In the genomic region with DNA sequence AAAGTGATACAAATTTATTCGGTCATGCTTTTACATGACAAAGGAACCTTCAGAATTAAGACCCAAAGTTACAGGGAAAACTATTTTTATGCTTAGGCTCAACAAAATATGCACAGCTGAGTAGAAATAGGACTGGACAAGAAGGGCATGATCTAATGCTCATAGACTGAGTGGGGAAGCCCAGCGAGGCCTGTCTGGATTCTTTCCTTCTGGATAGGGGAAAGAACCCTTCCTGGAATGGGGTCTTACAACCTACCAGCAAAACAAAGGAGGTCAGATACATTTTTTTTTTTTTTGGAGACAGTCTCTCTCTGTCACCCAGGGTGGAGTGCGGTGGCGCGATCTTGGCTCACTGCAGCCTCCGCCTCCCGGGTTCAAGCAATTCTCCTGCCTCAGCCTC, we compare ENCODE assay signal across 17 cellular contexts. TPM values are rescaled to one million over a fixed set of nuclear protein-coding genes. Genes with fewer than 3 reads are reported as not detected.
DNase-seq lines count a peak whose midpoint lies in the region; ATAC-seq and TF ChIP-seq lines count a peak whose summit lies in the region.
"Had no signal": no experiment of that assay in that cellular context is flagged by ENCODE, and none has a peak within 500 bp of the region (broad histone marks: within the 10 kb centered on the region; RNA-seq: fewer than 3 reads in every experiment).

No MANE protein-coding gene starts in this region.

- H3K27me3 Mint-ChIP-seq in MCF 10A (ENCODE audit: insufficient read depth, unreplicated experiment) (no peaks in the 10 kb centered on the region), memory B cell (no peaks in the 10 kb centered on the region)
- H3K27me3 Mint-ChIP-seq in activated CD4-positive, alpha-beta memory T cell treated with anti-CD3 and anti-CD28 coated beads, Interleukin-2, amount 10 ng/mL, durations not matched to agents 7 days and 5 days = no peaks in the 10 kb centered on the region
- H3K27me3 Mint-ChIP-seq: dendritic cell treated with granulocyte-macrophage colony-stimulating factor and Interleukin-4, amounts not matched to agents 40 ng/mL and 50 ng/mL, for 4 days had no signal

- ATAC-seq in memory B cell (ENCODE audit: low read depth) (no peak), GM21717 (IDR thresholded peaks at IDR 0.05; ENCODE audit: unreplicated experiment) (no peak)

- no peaks in the 10 kb centered on the region for H3K9me3 ChIP-seq in mammary epithelial cell (replicated peaks; ENCODE audit: insufficient read depth, low read length)
- H3K9me3 ChIP-seq in testis = no peaks in the 10 kb centered on the region
- H3K9me3 ChIP-seq: ovary had no signal

- H3K4me1 Mint-ChIP-seq in MCF 10A (ENCODE audit: insufficient read depth, unreplicated experiment) (peaks cover 23% of the 10 kb centered on the region), memory B cell (peaks cover 14% of the 10 kb centered on the region)
- peaks cover 43% of the 10 kb centered on the region for H3K4me1 Mint-ChIP-seq in activated CD4-positive, alpha-beta memory T cell treated with anti-CD3 and anti-CD28 coated beads, Interleukin-2, amount 10 ng/mL, durations not matched to agents 7 days and 5 days

- dilution Hi-C loops in mammary epithelial cell (cut with HindIII; ENCODE audit: low sequenced_read_pairs) = no loop called here

- H3K4me3 Mint-ChIP-seq in MCF 10A (ENCODE audit: unreplicated experiment) (peak overlapping the region; percentile 45), memory B cell (peak overlapping the region; percentile 35)
- peak overlapping the region; percentile 47 for H3K4me3 Mint-ChIP-seq in activated CD4-positive, alpha-beta memory T cell treated with anti-CD3 and anti-CD28 coated beads, Interleukin-2, amount 10 ng/mL, durations not matched to agents 7 days and 5 days
- H3K4me3 Mint-ChIP-seq: dendritic cell treated with granulocyte-macrophage colony-stimulating factor and Interleukin-4, amounts not matched to agents 40 ng/mL and 50 ng/mL, for 4 days had no signal

- no peak overlapping the region for H2AFZ ChIP-seq in mammary epithelial cell (ENCODE audit: low read depth, low read length)

- TF ChIP-seq CTCF in MCF 10A (IDR thresholded peaks at IDR 0.05; ENCODE audit: unreplicated experiment) (no peak), mammary epithelial cell (conservative IDR thresholded peaks at IDR 0.05 in 1 of 2, IDR thresholded peaks at IDR 0.05 in 1 of 2; ENCODE audit: extremely low read depth in 1 of 2, insufficient read depth in 1 of 2, low read depth in 1 of 2, low read length in 2 of 2) (no peak), testis (IDR thresholded peaks at IDR 0.05) (no peak)

- peaks cover 4% of the 10 kb centered on the region for H3K4me1 ChIP-seq in mammary epithelial cell (ENCODE audit: insufficient read depth, low read length)
- peaks cover 4% of the 10 kb centered on the region for H3K4me1 ChIP-seq in testis

- no peak overlapping the region for H3K4me3 ChIP-seq in mammary epithelial cell (replicated peaks in 1 of 3; ENCODE audit: insufficient read depth in 1 of 3, low read depth in 2 of 3, low read length in 3 of 3)
- H3K4me3 ChIP-seq in testis = no peak overlapping the region
- H3K4me3 ChIP-seq: ovary had no signal

- H3K27ac Mint-ChIP-seq in MCF 10A (ENCODE audit: low read depth, unreplicated experiment) (peak overlapping the region; percentile 7), memory B cell (peak overlapping the region; percentile 71)
- no peak overlapping the region for H3K27ac Mint-ChIP-seq in activated CD4-positive, alpha-beta memory T cell treated with anti-CD3 and anti-CD28 coated beads, Interleukin-2, amount 10 ng/mL, durations not matched to agents 7 days and 5 days

- POLR2A ChIA-PET in MCF 10A (lab: Yijun Ruan, JAX) = interaction anchor here (0.6 to 1.3 kb wide), 2 partner anchors 14 to 1179 kb away, joined by 3 to 4 read pairs; no protein-coding TSS in a partner anchor
- POLR2A ChIA-PET in activated CD4-positive, alpha-beta memory T cell treated with anti-CD3 and anti-CD28 coated beads, Interleukin-2, amount 10 ng/mL, durations not matched to agents 7 days and 5 days (lab: Charles Lee) = interaction anchor here (4.0 kb wide), 1 partner anchor 9 kb away, joined by 35 read pairs; no protein-coding TSS in a partner anchor

- H3K27me3 ChIP-seq in mammary epithelial cell (ENCODE audit: insufficient read depth, low read length) (no peaks in the 10 kb centered on the region), testis (no peaks in the 10 kb centered on the region)
- H3K27me3 ChIP-seq: ovary had no signal

- BruUV-seq in MCF 10A (replicated peaks; lab: Mats Ljungman, UMichigan) = no TSS peak
- no TSS peak for BruUV-seq in mammary epithelial cell (replicated peaks; lab: Mats Ljungman, UMichigan)

- in situ Hi-C loops in mammary epithelial cell (cut with MboI; ENCODE audit: low sequenced_read_pairs in 2 of 2) = no loop called here

- H3K36me3 Mint-ChIP-seq in MCF 10A (ENCODE audit: insufficient read depth, unreplicated experiment) (peaks cover 68% of the 10 kb centered on the region), memory B cell (peaks cover 10% of the 10 kb centered on the region)
- peaks cover 51% of the 10 kb centered on the region for H3K36me3 Mint-ChIP-seq in activated CD4-positive, alpha-beta memory T cell treated with anti-CD3 and anti-CD28 coated beads, Interleukin-2, amount 10 ng/mL, durations not matched to agents 7 days and 5 days (ENCODE audit: low read depth)

- no peaks in the 10 kb centered on the region for H4K20me1 ChIP-seq in mammary epithelial cell (ENCODE audit: insufficient read depth, low read length)

- H3K27ac ChIP-seq in mammary epithelial cell (ENCODE audit: insufficient read depth, low read depth, low read length) = no peak overlapping the region
- no peak overlapping the region for H3K27ac ChIP-seq in testis
- H3K27ac ChIP-seq: epithelial cell of prostate, ovary had no signal

- 98% methylated on average over 7 of the region's 7 CpGs for WGBS in mammary epithelial cell (ENCODE audit: low coverage, missing lambda C conversion rate)
- WGBS in testis, 2 donors = 94% methylated on average over 7 of the region's 7 CpGs

- intact Hi-C loops in MCF 10A (cut with micrococcal nuclease) = no loop called here
- intact Hi-C loops in mammary epithelial cell (cut with micrococcal nuclease) = loop anchor here (5.0 kb wide), 1 partner anchor 622 kb away; a partner anchor contains a TSS
- intact Hi-C loops in testis (cut with DNase I; ENCODE audit: low total_unique reads) = no loop called here

- DNase-seq in MCF 10A (ENCODE audit: unreplicated experiment) (no peak), mammary epithelial cell (no peak), memory B cell (ENCODE audit: low spot score in 2 of 2) (no peak), testis (peak; percentile 3), A172 (ENCODE audit: low spot score) (no peak), ecto neural progenitor cell (ENCODE audit: low spot score) (no peak)
- no peak for DNase-seq in activated CD4-positive, alpha-beta memory T cell treated with anti-CD3 and anti-CD28 coated beads, Interleukin-2, amount 10 ng/mL, durations not matched to agents 7 days and 5 days
- DNase-seq: anterior cingulate cortex, foreskin melanocyte, IMR-90, midbrain, NCI-H2029 treated with DMSO at 0.1 percent for 48 hours, ovary, Right ventricle myocardium superior had no signal

- H3K79me2 ChIP-seq in mammary epithelial cell (ENCODE audit: insufficient read depth, low read length) = peaks cover 61% of the 10 kb centered on the region

- H3K4me2 ChIP-seq in mammary epithelial cell (ENCODE audit: insufficient read depth, low read depth, low read length) = no peak overlapping the region

- no peak for TF ChIP-seq POLR2A in testis (IDR thresholded peaks at IDR 0.05)

- H3K36me3 ChIP-seq in mammary epithelial cell (ENCODE audit: insufficient read depth, low read length) = peaks cover 20% of the 10 kb centered on the region
- no peaks in the 10 kb centered on the region for H3K36me3 ChIP-seq in testis (ENCODE audit: low read depth, missing control alignments)
- H3K36me3 ChIP-seq: ovary had no signal

- H3K9ac ChIP-seq in mammary epithelial cell (ENCODE audit: insufficient read depth, low read length) = no peak overlapping the region

- CTCF ChIA-PET in MCF 10A (lab: Yijun Ruan, JAX) = interaction anchor here (0.9 kb wide), 1 partner anchor 234 kb away, joined by 3 read pairs; no protein-coding TSS in a partner anchor
- CTCF ChIA-PET in mammary epithelial cell (lab: Charles Lee; ENCODE audit: low non-redundant PET) = no interaction called here
- CTCF ChIA-PET in activated CD4-positive, alpha-beta memory T cell treated with anti-CD3 and anti-CD28 coated beads, Interleukin-2, amount 10 ng/mL, durations not matched to agents 7 days and 5 days (lab: Charles Lee) = interaction anchor here (1.5 kb wide), 1 partner anchor 9 kb away, joined by 3 read pairs; no protein-coding TSS in a partner anchor

- no peaks in the 10 kb centered on the region for H3K9me3 Mint-ChIP-seq in MCF 10A (ENCODE audit: unreplicated experiment)
- no peaks in the 10 kb centered on the region for H3K9me3 Mint-ChIP-seq in activated CD4-positive, alpha-beta memory T cell treated with anti-CD3 and anti-CD28 coated beads, Interleukin-2, amount 10 ng/mL, durations not matched to agents 7 days and 5 days
- no peaks in the 10 kb centered on the region for H3K9me3 Mint-ChIP-seq in memory B cell
- H3K9me3 Mint-ChIP-seq: dendritic cell treated with granulocyte-macrophage colony-stimulating factor and Interleukin-4, amounts not matched to agents 40 ng/mL and 50 ng/mL, for 4 days had no signal

RNA-seq across cellular contexts. Expression of a gene that starts 2.2 kb away (rescaled TPM):
- total RNA-seq in MCF 10A (2022) (28.4 and 30.5 TPM in 2 replicates), mammary epithelial cell (10 to 100 TPM; 19.5 to 25.8 TPM), testis (10 to 100 TPM; 22.2 to 32.6 TPM)
- polyA plus RNA-seq in mammary epithelial cell (21.6 TPM), testis (ENCODE audit: insufficient read depth, low read depth, low replicate concordance) (13.4 TPM)
- polyA minus RNA-seq in mammary epithelial cell = 16.5 TPM
- 10 to 100 TPM; 26.8 to 26.9 TPM for total RNA-seq in activated CD4-positive, alpha-beta memory T cell treated with anti-CD3 and anti-CD28 coated beads, Interleukin-2, amount 10 ng/mL, durations not matched to agents 7 days and 5 days
- total RNA-seq in A172 (2014; rRNA removed; shearing (Covaris generic)) = 25.9 and 30.5 TPM in 2 replicates

RNA-seq across cellular contexts. Expression of a gene that starts 15.4 kb away (rescaled TPM):
- total RNA-seq in MCF 10A (2022) = 302 and 327 TPM in 2 replicates
- 100 to 1,000 TPM; 276 to 316 TPM for total RNA-seq in mammary epithelial cell
- 136 TPM for polyA plus RNA-seq in mammary epithelial cell
- 83.8 TPM for polyA minus RNA-seq in mammary epithelial cell
- 100 to 1,000 TPM; 166 to 167 TPM for total RNA-seq in activated CD4-positive, alpha-beta memory T cell treated with anti-CD3 and anti-CD28 coated beads, Interleukin-2, amount 10 ng/mL, durations not matched to agents 7 days and 5 days
- total RNA-seq in testis = 100 to 1,000 TPM; 102 to 107 TPM
- 107 TPM for polyA plus RNA-seq in testis (ENCODE audit: insufficient read depth, low read depth, low replicate concordance)
- 235 and 272 TPM in 2 replicates for total RNA-seq in A172 (2014; rRNA removed; shearing (Covaris generic))

RNA-seq across cellular contexts. Expression of a gene that starts 33.8 kb away (rescaled TPM):
- total RNA-seq in MCF 10A (2022) (38.9 and 47.3 TPM in 2 replicates), mammary epithelial cell (10 to 100 TPM; 32.0 to 42.5 TPM), testis (100 to 1,000 TPM; 136 to 138 TPM)
- polyA plus RNA-seq in mammary epithelial cell (29.6 TPM), testis (ENCODE audit: insufficient read depth, low read depth, low replicate concordance) (39.2 TPM)
- 11.9 TPM for polyA minus RNA-seq in mammary epithelial cell
- 10 to 100 TPM; 55.9 to 57.0 TPM for total RNA-seq in activated CD4-positive, alpha-beta memory T cell treated with anti-CD3 and anti-CD28 coated beads, Interleukin-2, amount 10 ng/mL, durations not matched to agents 7 days and 5 days
- total RNA-seq in A172 (2014; rRNA removed; shearing (Covaris generic)) = 69.5 and 75.1 TPM in 2 replicates

RNA-seq across cellular contexts. Expression of a gene that starts 33.9 kb away (rescaled TPM):
- 76.9 and 85.0 TPM in 2 replicates for total RNA-seq in MCF 10A (2022)
- 10 to 100 TPM; 58.7 to 64.9 TPM for total RNA-seq in mammary epithelial cell
- 46.4 TPM for polyA plus RNA-seq in mammary epithelial cell
- polyA minus RNA-seq in mammary epithelial cell = 38.3 TPM
- 10 to 100 TPM; 36.6 to 40.3 TPM for total RNA-seq in activated CD4-positive, alpha-beta memory T cell treated with anti-CD3 and anti-CD28 coated beads, Interleukin-2, amount 10 ng/mL, durations not matched to agents 7 days and 5 days
- 10 to 100 TPM; 25.1 to 26.4 TPM for total RNA-seq in testis
- 36.5 TPM for polyA plus RNA-seq in testis (ENCODE audit: insufficient read depth, low read depth, low replicate concordance)
- 44.0 and 56.3 TPM in 2 replicates for total RNA-seq in A172 (2014; rRNA removed; shearing (Covaris generic))
